Comparison of ENCODE assay signal across 2 cellular contexts in the genomic region with DNA sequence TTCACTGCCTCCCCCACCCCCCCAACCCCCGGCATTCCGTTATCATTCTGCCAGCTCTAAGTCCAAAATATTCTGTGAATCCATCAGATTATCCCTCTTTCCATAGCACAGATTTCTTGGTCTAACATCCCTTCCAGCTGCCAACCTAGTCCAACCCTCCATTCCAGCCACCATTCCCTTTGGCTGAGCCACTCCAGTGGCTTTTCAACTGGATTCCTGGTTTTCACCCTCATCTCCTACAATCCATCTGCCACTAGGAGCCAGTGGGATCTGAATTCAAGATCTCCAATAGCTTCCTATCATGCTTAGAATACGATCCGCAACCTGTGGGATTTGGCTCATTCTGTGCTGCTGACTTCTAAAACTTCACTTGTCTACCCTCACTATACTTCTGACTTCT.
TF ChIP-seq lines count a peak whose summit lies in the region.

No MANE protein-coding gene starts in this region.

TF ChIP-seq in A549, 52 proteins besides CTCF, POLR2A, EP300 and RAD21:
- TF ChIP-seq CHD2 (IDR thresholded peaks at IDR 0.05; ENCODE audit: low read length, partially characterized antibody) (no peak), ZFP36 (IDR thresholded peaks at IDR 0.05; ENCODE audit: borderline replicate concordance, partially characterized antibody) (no peak)
TF ChIP-seq in A549: peak in this region for 0.

TF ChIP-seq in H1, 55 proteins besides CTCF, POLR2A, EP300 and RAD21:
- TF ChIP-seq CTBP2 (IDR thresholded peaks at IDR 0.05; ENCODE audit: borderline replicate concordance, insufficient read depth, insufficient read length, low read length) (no peak), SIN3A (conservative IDR thresholded peaks at IDR 0.05 in 1 of 2, IDR thresholded peaks at IDR 0.05 in 1 of 2; ENCODE audit: low read depth in 1 of 2, low read length in 2 of 2) (no peak), SIRT6 (IDR thresholded peaks at IDR 0.05; ENCODE audit: low read length) (no peak), JUN (IDR thresholded peaks at IDR 0.05; ENCODE audit: low read depth, low read length) (no peak), RFX5 (IDR thresholded peaks at IDR 0.05; ENCODE audit: borderline replicate concordance, low read depth, low read length) (no peak), ZNF274 (IDR thresholded peaks at IDR 0.05; ENCODE audit: borderline replicate concordance, extremely low read depth, low read length) (no peak), GABPA (IDR thresholded peaks at IDR 0.05; ENCODE audit: borderline replicate concordance, insufficient read depth, low read length) (no peak), SP4 (IDR thresholded peaks at IDR 0.05; ENCODE audit: low read length) (no peak), CBX8 (IDR thresholded peaks at IDR 0.05; ENCODE audit: borderline replicate concordance, low read depth, low read length) (no peak), NANOG (IDR thresholded peaks at IDR 0.05; ENCODE audit: insufficient read depth, low read depth, low read length, poor library complexity, severe bottlenecking) (no peak), RNF2 (IDR thresholded peaks at IDR 0.05; ENCODE audit: borderline replicate concordance, low read depth, low read length, missing control alignments, poor library complexity, severe bottlenecking) (no peak), SUZ12 (IDR thresholded peaks at IDR 0.05; ENCODE audit: low read length) (no peak), CHD1 (IDR thresholded peaks at IDR 0.05; ENCODE audit: low read depth, low read length) (no peak), JUND (IDR thresholded peaks at IDR 0.05; ENCODE audit: low read length) (no peak), SP1 (IDR thresholded peaks at IDR 0.05; ENCODE audit: low read depth, low read length) (no peak), NRF1 (IDR thresholded peaks at IDR 0.05; ENCODE audit: low read depth, low read length) (no peak)
TF ChIP-seq in H1: peak in this region for 0.
